In genomic region chr2:144514731-144515424, GRCh38 we compare ENCODE assay signal across 10 cellular contexts. TPM values are rescaled to one million over a fixed set of nuclear protein-coding genes. Genes with fewer than 3 reads are reported as not detected.
A peak's percentile ranks its signal among the peaks of the same experiment; 100 is the strongest.
DNase-seq lines count a peak whose midpoint lies in the region; ATAC-seq, FAIRE-seq and TF ChIP-seq lines count a peak whose summit lies in the region.
"Had no signal": no experiment of that assay in that cellular context is flagged by ENCODE, and none has a peak within 500 bp of the region (broad histone marks: within the 10 kb centered on the region; RNA-seq: fewer than 3 reads in every experiment).

No MANE protein-coding gene starts in this region.

- ATAC-seq in Right ventricle myocardium superior (ENCODE audit: poor library complexity) (no peak), left cardiac atrium (no peak), HG02588 (IDR thresholded peaks at IDR 0.05; ENCODE audit: unreplicated experiment) (no peak)
- no peak for ATAC-seq in naive thymus-derived CD8-positive, alpha-beta T cell

- peaks cover 2% of the 10 kb centered on the region in 2 experiments for H4K20me1 ChIP-seq in H1 (replicated peaks in 1 of 2; ENCODE audit: control insufficient read depth in 1 of 2, insufficient read depth in 2 of 2, low read length in 2 of 2)

- no peak overlapping the region for H2BK15ac ChIP-seq in H1 (ENCODE audit: low read length)

- peaks cover 0 to 47% (median 20%) of the 10 kb centered on the region in 5 donors for H3K27me3 Mint-ChIP-seq in naive thymus-derived CD8-positive, alpha-beta T cell

- no peak overlapping the region for H3K4ac ChIP-seq in H1 (replicated peaks; ENCODE audit: insufficient read length, low read depth, low read length)

- H3K27me3 ChIP-seq in H1 (replicated peaks in 1 of 4; ENCODE audit: control insufficient read depth in 3 of 4, extremely low read depth in 1 of 4, insufficient read depth in 3 of 4, low read length in 3 of 4): peaks cover 50 to 86% (median 84%) of the 10 kb centered on the region in 4 experiments

- TF ChIP-seq EP300 in H1 (IDR thresholded peaks at IDR 0.05; ENCODE audit: borderline replicate concordance in 1 of 2, low read depth in 2 of 2, low read length in 2 of 2): no peak

- POLR2A ChIA-PET in H1 (lab: Charles Lee; ENCODE audit: partially characterized antibody): no interaction called here
- POLR2A ChIA-PET in naive thymus-derived CD8-positive, alpha-beta T cell (lab: Charles Lee): no interaction called here

- no peak overlapping the region for H4K5ac ChIP-seq in H1 (ENCODE audit: insufficient read length, low read depth, low read length)

- peaks cover 13 to 39% (median 23%) of the 10 kb centered on the region in 4 experiments; a peak in 6 of 7 replicates for H3K4me1 ChIP-seq in H1 (replicated peaks in 1 of 4; ENCODE audit: control insufficient read depth in 3 of 4, insufficient read depth in 4 of 4, low read length in 3 of 4)

- no peak for TF ChIP-seq POLR2A in H1 (IDR thresholded peaks at IDR 0.05; ENCODE audit: control extremely low read depth in 1 of 2, low read depth in 2 of 2, low read length in 2 of 2)

- no peak for FAIRE-seq in H1 (lab: Jason Lieb, UNC)

- no peak overlapping the region for H2BK120ac ChIP-seq in H1 (replicated peaks; ENCODE audit: low read depth, low read length)

- no peak overlapping the region for H4K91ac ChIP-seq in H1 (replicated peaks; ENCODE audit: insufficient read length, low read length)

- peak overlapping the region in 1 of 4 experiments; percentile 77; a peak in 3 of 8 replicates for H3K4me3 ChIP-seq in H1 (ENCODE audit: extremely low read depth in 1 of 4, insufficient read depth in 2 of 4, low read depth in 3 of 4, low read length in 4 of 4)

- peaks cover 11% of the 10 kb centered on the region for H3K23me2 ChIP-seq in H1 (ENCODE audit: low read depth, low read length)

- H2AFZ ChIP-seq in H1 (ENCODE audit: low read length): no peak overlapping the region

- TF ChIP-seq RAD21 in H1 (IDR thresholded peaks at IDR 0.05 in 1 of 2, conservative IDR thresholded peaks at IDR 0.05 in 1 of 2; ENCODE audit: low read depth in 2 of 2, low read length in 2 of 2): no peak

- H4K8ac ChIP-seq in H1 (ENCODE audit: extremely low read depth, insufficient read depth, low read length): no peak overlapping the region; the same call in 1 of the 2 replicates

- peak overlapping the region; percentile 75 to 90; a peak in 3 of 4 replicates for H3K4me2 ChIP-seq in H1 (ENCODE audit: insufficient read depth in 1 of 2, low read depth in 2 of 2, low read length in 2 of 2)

- H2AK5ac ChIP-seq in H1 (ENCODE audit: low read depth, low read length): no peak overlapping the region

- H3K18ac ChIP-seq in H1 (ENCODE audit: extremely low read depth, low read length): no peak overlapping the region; the same call in 1 of the 2 replicates

- WGBS in H1 (ENCODE audit: extremely low coverage in 1 of 2, insufficient coverage in 1 of 2, insufficient read length in 1 of 2, insufficient replicate concordance in 2 of 2, low coverage in 1 of 2, low lambda C conversion rate in 2 of 2, missing lambda C conversion rate in 1 of 2), 2 experiments: 15% methylated on average over 7 of the region's 7 CpGs; no CpG with 5 or more reads in 1 of the 2 experiments

- H3K27ac Mint-ChIP-seq in naive thymus-derived CD8-positive, alpha-beta T cell: peak overlapping the region in 5 of 10 donors; percentile 4 to 91 (median 74)

- H3K4me3 Mint-ChIP-seq in naive thymus-derived CD8-positive, alpha-beta T cell: peak overlapping the region; percentile 61 to 91 (median 84)

- H3K14ac ChIP-seq in H1 (ENCODE audit: insufficient read length): no peak overlapping the region

- no peak overlapping the region for H2BK5ac ChIP-seq in H1 (ENCODE audit: low read depth, low read length)

- CTCF ChIA-PET in H1 (lab: Charles Lee; ENCODE audit: partially characterized antibody): interaction anchor here (0.7 kb wide), 1 partner anchor 34 kb away, joined by 4 read pairs; no protein-coding TSS in a partner anchor

- H2BK12ac ChIP-seq in H1 (ENCODE audit: low read depth, low read length): peak overlapping the region; percentile 69; the same call in 1 of the 2 replicates

- no peaks in the 10 kb centered on the region for H3K79me2 ChIP-seq in H1 (ENCODE audit: control insufficient read depth in 1 of 2, insufficient read depth in 2 of 2, low read length in 2 of 2)

- H3K79me1 ChIP-seq in H1 (ENCODE audit: low read depth, low read length): no peaks in the 10 kb centered on the region

- H3K4me1 Mint-ChIP-seq in naive thymus-derived CD8-positive, alpha-beta T cell: peaks cover 7 to 56% (median 13%) of the 10 kb centered on the region in 4 donors

- no peak overlapping the region for H3K27ac ChIP-seq in H1 (ENCODE audit: low read depth, low read length)
- H3K27ac ChIP-seq: WERI-Rb-1 had no signal

- H3K9me3 Mint-ChIP-seq in naive thymus-derived CD8-positive, alpha-beta T cell: no peaks in the 10 kb centered on the region

- H2BK20ac ChIP-seq in H1 (ENCODE audit: low read length): no peak overlapping the region

- TF ChIP-seq CTCF in H1 (IDR thresholded peaks at IDR 0.05; ENCODE audit: control extremely low read depth in 1 of 3, insufficient read depth in 1 of 3, low read depth in 1 of 3, low read length in 3 of 3): no peak

- no peak overlapping the region for H3K23ac ChIP-seq in H1 (ENCODE audit: insufficient read length)

- no peaks in the 10 kb centered on the region for H3K36me3 ChIP-seq in H1 (ENCODE audit: control insufficient read depth in 2 of 4, insufficient read depth in 4 of 4, low read length in 3 of 4)
- H3K36me3 ChIP-seq: WERI-Rb-1 had no signal

- DNase-seq in Right ventricle myocardium superior (peak; percentile 52), left cardiac atrium (no peak), H1 (ENCODE audit: low read depth in 1 of 2, low spot score in 2 of 2) (no peak), SHP77 treated with DMSO at 0.1 percent for 48 hours (lab: John Stamatoyannopoulos, UW) (no peak), COR-L47 (lab: John Stamatoyannopoulos, UW) (no peak), iPS-NIHi7 (ENCODE audit: extremely low spot score) (no peak)
- DNase-seq in naive thymus-derived CD8-positive, alpha-beta T cell: no peak
- DNase-seq: islet precursor cell, WERI-Rb-1 had no signal

- no peaks in the 10 kb centered on the region for H3K9me3 ChIP-seq in H1 (ENCODE audit: insufficient read depth in 2 of 2, low read depth in 1 of 2, low read length in 1 of 2)

- H3K56ac ChIP-seq in H1 (replicated peaks; ENCODE audit: insufficient read length, low read depth, low read length): no peak overlapping the region

- peaks cover 0 to 4% (median 2%) of the 10 kb centered on the region in 3 donors for H3K36me3 Mint-ChIP-seq in naive thymus-derived CD8-positive, alpha-beta T cell

- H3K9ac ChIP-seq in H1 (replicated peaks in 1 of 4; ENCODE audit: extremely low read depth in 1 of 4, low read depth in 3 of 4, low read length in 3 of 4): no peak overlapping the region

- intact Hi-C loops in Right ventricle myocardium superior (cut with DNase I): loop anchor here (10.0 kb wide), 1 partner anchor 180 kb away; a partner anchor contains a TSS
- intact Hi-C loops in left cardiac atrium (cut with DNase I): loop anchor here (5.0 to 10.0 kb wide), 3 partner anchors 60 to 183 kb away; a partner anchor contains a TSS

TF ChIP-seq in H1, 55 proteins besides CTCF, POLR2A, EP300 and RAD21:
- TF ChIP-seq SUZ12 (IDR thresholded peaks at IDR 0.05; ENCODE audit: low read length): peak; percentile 50
- no peak for TF ChIP-seq JUN (IDR thresholded peaks at IDR 0.05; ENCODE audit: low read depth, low read length)
- TF ChIP-seq RNF2 (IDR thresholded peaks at IDR 0.05; ENCODE audit: borderline replicate concordance, low read depth, low read length, missing control alignments, poor library complexity, severe bottlenecking): peak; percentile 77
TF ChIP-seq in H1: peak in this region for 2.

RNA-seq across cellular contexts. Expression of gene ZEB2, which starts 5.0 kb away (rescaled TPM):
- total RNA-seq in Right ventricle myocardium superior (81.0 TPM), left cardiac atrium (100 to 1,000 TPM; 118 to 131 TPM)
- 0.13 TPM in 1 of 2 replicates, not detected in the other for total RNA-seq in H1 (2021; fragmentation: NEBNext Ultra II Directional; extraction: Animal tissue kit (Norgen Biotek cat#: 25700))
- polyA plus RNA-seq in H1 (2011; rRNA removed): 0.22 and 0.38 TPM in 2 replicates
- 0.40 TPM for polyA plus RNA-seq in H1 (2011; cell fraction: cytosol; rRNA removed)
- 1.00 TPM for polyA plus RNA-seq in H1 (2011; cell fraction: nucleus; rRNA removed)
- polyA plus RNA-seq in H1 (2012, experiment 1 of 2): 0.46 to 0.78 TPM (median 0.66 TPM) in 4 replicates
- 0.07 TPM for polyA plus RNA-seq in H1 (2012, experiment 2 of 2)
- polyA plus RNA-seq in H1 (2013, experiment 1 of 2): 0.04 TPM
- polyA plus RNA-seq in H1 (2013, experiment 2 of 2): 0.04 TPM
- polyA minus RNA-seq in H1 (2011; rRNA and poly(A)+ RNA removed): 1.2 and 1.6 TPM in 2 replicates
- 1.8 TPM for polyA minus RNA-seq in H1 (2011; cell fraction: cytosol; rRNA and poly(A)+ RNA removed)
- polyA minus RNA-seq in H1 (2011; cell fraction: nucleus; rRNA and poly(A)+ RNA removed): 3.4 TPM
- total RNA-seq in naive thymus-derived CD8-positive, alpha-beta T cell: 1 to 10 TPM; 8.2 to 9.4 TPM
- polyA plus RNA-seq in naive thymus-derived CD8-positive, alpha-beta T cell: 10 to 100 TPM in 1 of 3 donors, under 1 TPM in 2; 0.08 to 18.8 (median 0.58) TPM
